9 cellular contexts compared by ENCODE assay signal in the genomic region with DNA sequence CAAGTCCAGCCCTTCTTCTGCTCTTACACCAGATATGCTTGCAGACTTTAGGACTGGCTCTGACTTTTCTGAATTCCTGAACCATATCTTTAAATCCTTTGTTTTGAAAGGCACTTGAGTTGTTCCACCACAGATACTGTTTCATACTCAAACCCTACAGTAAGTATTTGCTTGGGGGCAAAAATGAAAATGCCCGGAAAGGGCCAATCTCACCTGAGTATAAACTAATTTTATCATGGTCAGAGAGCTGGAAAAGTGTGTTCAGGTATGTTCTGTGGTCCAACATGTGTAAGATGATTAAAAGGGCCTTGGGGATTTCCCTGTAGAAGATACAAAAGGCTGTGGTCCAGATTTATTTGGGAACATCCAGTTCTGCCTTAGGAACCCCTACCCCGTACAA.
"Had no signal": no experiment of that assay in that cellular context is flagged by ENCODE, and none has a peak within 500 bp of the region (broad histone marks: within the 10 kb centered on the region; RNA-seq: fewer than 3 reads in every experiment).

No MANE protein-coding gene starts in this region.

- H3K4me1 ChIP-seq: HAP-1 had no signal

- H3K9me3 ChIP-seq: HAP-1 had no signal

- H3K4me2 ChIP-seq: GM23338 had no signal

- ATAC-seq: GM23338, HCT116 had no signal

- H3K9ac ChIP-seq: GM23248 had no signal

- H3K4me3 ChIP-seq: GM23248, GM23338, HAP-1 had no signal

- H3K36me3 ChIP-seq: HAP-1 had no signal

- H3K27ac ChIP-seq: GM23248 had no signal

- H2AFZ ChIP-seq: GM23248, GM23338 had no signal

- DNase-seq: GM23248, GOT3, H7, H9, HCEC 1CT, HFFc6 had no signal
